In genomic region chr16:17002557-17002956, GRCh38 we compare ENCODE assay signal across 14 cellular contexts.
"Had no signal": no experiment of that assay in that cellular context is flagged by ENCODE, and none has a peak within 500 bp of the region (broad histone marks: within the 10 kb centered on the region; RNA-seq: fewer than 3 reads in every experiment).

No MANE protein-coding gene starts in this region.

- H3K36me3 ChIP-seq: breast epithelium, lower lobe of right lung, stomach had no signal

- H3K27ac ChIP-seq: breast epithelium, dorsolateral prefrontal cortex, lower lobe of right lung, stomach had no signal

- DNase-seq: activated CD4-positive, alpha-beta memory T cell treated with anti-CD3 and anti-CD28 coated beads, Interleukin-2, amount 10 ng/mL, durations not matched to agents 7 days and 5 days; activated naive CD8-positive, alpha-beta T cell treated with anti-CD3 and anti-CD28 coated beads, Interleukin-2, amount 10 ng/mL, durations not matched to agents 7 days and 5 days; activated T-cell treated with anti-CD3 and anti-CD28 coated beads, Interleukin-2, amount 50 U/mL, for 72 hours; aorta; dorsolateral prefrontal cortex; glutamatergic neuron; lower lobe of right lung; naive thymus-derived CD4-positive, alpha-beta T cell; posterior cingulate gyrus; stimulated activated CD4-positive, alpha-beta T cell treated with anti-CD3 and anti-CD28 coated beads, Interleukin-15, amount 100 ng/mL, for 24 hours; stimulated activated CD4-positive, alpha-beta T cell treated with anti-CD3 and anti-CD28 coated beads, Interleukin-4, amount 100 ng/mL, for 24 hours; stomach had no signal

- ATAC-seq: activated T-cell treated with anti-CD3 and anti-CD28 coated beads, Interleukin-2, amount 50 U/mL, for 72 hours; esophagus mucosa; lower lobe of right lung; naive thymus-derived CD4-positive, alpha-beta T cell had no signal

- H3K9me3 ChIP-seq: breast epithelium had no signal

- H3K27me3 ChIP-seq: breast epithelium, dorsolateral prefrontal cortex, stomach had no signal

- H3K4me1 ChIP-seq: breast epithelium, lower lobe of right lung, stomach had no signal

- H3K4me3 ChIP-seq: breast epithelium, dorsolateral prefrontal cortex, lower lobe of right lung, stomach had no signal
